ENCODE assay signal across 1 cellular context in genomic region chr1:112619518-112620458, GRCh38.
TF ChIP-seq lines count a peak whose summit lies in the region.

Gene CAPZA1, plus strand, starts transcription at chr1:112619832. Its CDS starts 13 bp downstream, at chr1:112619845.

TF ChIP-seq in HepG2, 621 proteins besides CTCF, POLR2A, EP300 and RAD21 (continued from another document):
- TF ChIP-seq, protein P1, sequence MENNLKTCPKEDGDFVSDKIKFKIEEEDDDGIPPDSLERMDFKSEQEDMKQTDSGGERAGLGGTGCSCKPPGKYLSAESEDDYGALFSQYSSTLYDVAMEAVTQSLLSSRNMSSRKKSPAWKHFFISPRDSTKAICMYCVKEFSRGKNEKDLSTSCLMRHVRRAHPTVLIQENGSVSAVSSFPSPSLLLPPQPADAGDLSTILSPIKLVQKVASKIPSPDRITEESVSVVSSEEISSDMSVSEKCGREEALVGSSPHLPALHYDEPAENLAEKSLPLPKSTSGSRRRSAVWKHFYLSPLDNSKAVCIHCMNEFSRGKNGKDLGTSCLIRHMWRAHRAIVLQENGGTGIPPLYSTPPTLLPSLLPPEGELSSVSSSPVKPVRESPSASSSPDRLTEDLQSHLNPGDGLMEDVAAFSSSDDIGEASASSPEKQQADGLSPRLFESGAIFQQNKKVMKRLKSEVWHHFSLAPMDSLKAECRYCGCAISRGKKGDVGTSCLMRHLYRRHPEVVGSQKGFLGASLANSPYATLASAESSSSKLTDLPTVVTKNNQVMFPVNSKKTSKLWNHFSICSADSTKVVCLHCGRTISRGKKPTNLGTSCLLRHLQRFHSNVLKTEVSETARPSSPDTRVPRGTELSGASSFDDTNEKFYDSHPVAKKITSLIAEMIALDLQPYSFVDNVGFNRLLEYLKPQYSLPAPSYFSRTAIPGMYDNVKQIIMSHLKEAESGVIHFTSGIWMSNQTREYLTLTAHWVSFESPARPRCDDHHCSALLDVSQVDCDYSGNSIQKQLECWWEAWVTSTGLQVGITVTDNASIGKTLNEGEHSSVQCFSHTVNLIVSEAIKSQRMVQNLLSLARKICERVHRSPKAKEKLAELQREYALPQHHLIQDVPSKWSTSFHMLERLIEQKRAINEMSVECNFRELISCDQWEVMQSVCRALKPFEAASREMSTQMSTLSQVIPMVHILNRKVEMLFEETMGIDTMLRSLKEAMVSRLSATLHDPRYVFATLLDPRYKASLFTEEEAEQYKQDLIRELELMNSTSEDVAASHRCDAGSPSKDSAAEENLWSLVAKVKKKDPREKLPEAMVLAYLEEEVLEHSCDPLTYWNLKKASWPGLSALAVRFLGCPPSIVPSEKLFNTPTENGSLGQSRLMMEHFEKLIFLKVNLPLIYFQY (CRISPR knock-in tag; IDR thresholded peaks at IDR 0.05; ENCODE audit: borderline replicate concordance) = peak; percentile 18; the same call in 1 of the 2 replicates
- no peak for TF ChIP-seq ADNP (CRISPR knock-in tag; IDR thresholded peaks at IDR 0.05)
- TF ChIP-seq ZNF256 (CRISPR knock-in tag; conservative IDR thresholded peaks at IDR 0.05) = no peak
- TF ChIP-seq SALL2 (CRISPR knock-in tag; IDR thresholded peaks at IDR 0.05) = 0 out of 2 replicates have a peak, but pooled peaks have one; percentile 8
- TF ChIP-seq PAWR (CRISPR knock-in tag; IDR thresholded peaks at IDR 0.05; ENCODE audit: borderline replicate concordance) = no peak
- TF ChIP-seq, protein P2, sequence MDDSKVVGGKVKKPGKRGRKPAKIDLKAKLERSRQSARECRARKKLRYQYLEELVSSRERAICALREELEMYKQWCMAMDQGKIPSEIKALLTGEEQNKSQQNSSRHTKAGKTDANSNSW (CRISPR knock-in tag; IDR thresholded peaks at IDR 0.05; ENCODE audit: borderline replicate concordance) = 0 out of 2 replicates have a peak, but pooled peaks have one; percentile 29
- TF ChIP-seq ZNF121 (CRISPR knock-in tag; IDR thresholded peaks at IDR 0.05) = 0 out of 2 replicates have a peak, but pooled peaks have one; percentile 29
- TF ChIP-seq HOMEZ (CRISPR knock-in tag; IDR thresholded peaks at IDR 0.05; ENCODE audit: low read depth) = peak; percentile 68; the same call in 1 of the 2 replicates
- TF ChIP-seq, protein P3, sequence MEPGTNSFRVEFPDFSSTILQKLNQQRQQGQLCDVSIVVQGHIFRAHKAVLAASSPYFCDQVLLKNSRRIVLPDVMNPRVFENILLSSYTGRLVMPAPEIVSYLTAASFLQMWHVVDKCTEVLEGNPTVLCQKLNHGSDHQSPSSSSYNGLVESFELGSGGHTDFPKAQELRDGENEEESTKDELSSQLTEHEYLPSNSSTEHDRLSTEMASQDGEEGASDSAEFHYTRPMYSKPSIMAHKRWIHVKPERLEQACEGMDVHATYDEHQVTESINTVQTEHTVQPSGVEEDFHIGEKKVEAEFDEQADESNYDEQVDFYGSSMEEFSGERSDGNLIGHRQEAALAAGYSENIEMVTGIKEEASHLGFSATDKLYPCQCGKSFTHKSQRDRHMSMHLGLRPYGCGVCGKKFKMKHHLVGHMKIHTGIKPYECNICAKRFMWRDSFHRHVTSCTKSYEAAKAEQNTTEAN (CRISPR knock-in tag; conservative IDR thresholded peaks at IDR 0.05) = no peak
- no peak; the same call in 1 of the 2 replicates for TF ChIP-seq ZNF510 (CRISPR knock-in tag; IDR thresholded peaks at IDR 0.05; ENCODE audit: low read depth)
- no peak for TF ChIP-seq ZNF75D (CRISPR knock-in tag; IDR thresholded peaks at IDR 0.05; ENCODE audit: borderline replicate concordance)
- no peak for TF ChIP-seq SMARCC2 (IDR thresholded peaks at IDR 0.05)
- TF ChIP-seq NONO (IDR thresholded peaks at IDR 0.05) = no peak
- TF ChIP-seq NONO (CRISPR knock-in tag; conservative IDR thresholded peaks at IDR 0.05) = peak; percentile 83
- TF ChIP-seq ARID3A (IDR thresholded peaks at IDR 0.05; ENCODE audit: low read depth, low read length) = no peak
- TF ChIP-seq ZNF34 (CRISPR knock-in tag; IDR thresholded peaks at IDR 0.05; ENCODE audit: borderline replicate concordance) = 0 out of 2 replicates have a peak, but pooled peaks have one; percentile 68
- TF ChIP-seq HNRNPLL (IDR thresholded peaks at IDR 0.05; ENCODE audit: low read depth, low read length, poor library complexity, severe bottlenecking) = peak; percentile 66
- TF ChIP-seq ZNF790 (CRISPR knock-in tag; IDR thresholded peaks at IDR 0.05; ENCODE audit: borderline replicate concordance) = peak; percentile 77; the same call in 1 of the 2 replicates
- no peak for TF ChIP-seq ZFP62 (CRISPR knock-in tag; IDR thresholded peaks at IDR 0.05)
- no peak for TF ChIP-seq FOXP1 (IDR thresholded peaks at IDR 0.05)
- TF ChIP-seq FOXP1 (CRISPR knock-in tag; IDR thresholded peaks at IDR 0.05) = no peak
- TF ChIP-seq ZSCAN25 (CRISPR knock-in tag; IDR thresholded peaks at IDR 0.05) = no peak
- no peak for TF ChIP-seq SNAPC5 (CRISPR knock-in tag; IDR thresholded peaks at IDR 0.05; ENCODE audit: borderline replicate concordance)
- TF ChIP-seq ZC3H4 (CRISPR knock-in tag; IDR thresholded peaks at IDR 0.05; ENCODE audit: borderline replicate concordance) = no peak
- TF ChIP-seq KLF12 (CRISPR knock-in tag; IDR thresholded peaks at IDR 0.05; ENCODE audit: borderline replicate concordance) = 0 out of 2 replicates have a peak, but pooled peaks have one; percentile 14
- TF ChIP-seq, protein P4, sequence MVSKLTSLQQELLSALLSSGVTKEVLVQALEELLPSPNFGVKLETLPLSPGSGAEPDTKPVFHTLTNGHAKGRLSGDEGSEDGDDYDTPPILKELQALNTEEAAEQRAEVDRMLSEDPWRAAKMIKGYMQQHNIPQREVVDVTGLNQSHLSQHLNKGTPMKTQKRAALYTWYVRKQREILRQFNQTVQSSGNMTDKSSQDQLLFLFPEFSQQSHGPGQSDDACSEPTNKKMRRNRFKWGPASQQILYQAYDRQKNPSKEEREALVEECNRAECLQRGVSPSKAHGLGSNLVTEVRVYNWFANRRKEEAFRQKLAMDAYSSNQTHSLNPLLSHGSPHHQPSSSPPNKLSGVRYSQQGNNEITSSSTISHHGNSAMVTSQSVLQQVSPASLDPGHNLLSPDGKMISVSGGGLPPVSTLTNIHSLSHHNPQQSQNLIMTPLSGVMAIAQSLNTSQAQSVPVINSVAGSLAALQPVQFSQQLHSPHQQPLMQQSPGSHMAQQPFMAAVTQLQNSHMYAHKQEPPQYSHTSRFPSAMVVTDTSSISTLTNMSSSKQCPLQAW (CRISPR knock-in tag; IDR thresholded peaks at IDR 0.05) = no peak; the same call in 1 of the 2 replicates
- TF ChIP-seq ZBTB46 (CRISPR knock-in tag; IDR thresholded peaks at IDR 0.05; ENCODE audit: borderline replicate concordance) = no peak
- no peak for TF ChIP-seq ZNF773 (CRISPR knock-in tag; IDR thresholded peaks at IDR 0.05; ENCODE audit: borderline replicate concordance)
- TF ChIP-seq TRIM24 (CRISPR knock-in tag; IDR thresholded peaks at IDR 0.05) = no peak
- no peak for TF ChIP-seq TOPORS (CRISPR knock-in tag; IDR thresholded peaks at IDR 0.05)
- TF ChIP-seq PLSCR1 (CRISPR knock-in tag; IDR thresholded peaks at IDR 0.05; ENCODE audit: borderline replicate concordance) = no peak
- TF ChIP-seq MAFG (CRISPR knock-in tag; IDR thresholded peaks at IDR 0.05) = no peak
- TF ChIP-seq ZNF589 (CRISPR knock-in tag; conservative IDR thresholded peaks at IDR 0.05) = no peak
- TF ChIP-seq ARNT (IDR thresholded peaks at IDR 0.05) = no peak
- TF ChIP-seq MLXIP (CRISPR knock-in tag; IDR thresholded peaks at IDR 0.05; ENCODE audit: borderline replicate concordance) = no peak
- TF ChIP-seq NFE2L2 (IDR thresholded peaks at IDR 0.05; ENCODE audit: low read length) = no peak
- no peak for TF ChIP-seq RFXANK (CRISPR knock-in tag; IDR thresholded peaks at IDR 0.05)
- TF ChIP-seq SKI (IDR thresholded peaks at IDR 0.05; ENCODE audit: partially characterized antibody) = no peak
- TF ChIP-seq MAZ (IDR thresholded peaks at IDR 0.05; ENCODE audit: borderline replicate concordance, low read depth, low read length) = 0 out of 2 replicates have a peak, but pooled peaks have one; percentile 40
- TF ChIP-seq MAZ (CRISPR knock-in tag; IDR thresholded peaks at IDR 0.05; ENCODE audit: low read depth) = no peak
- TF ChIP-seq, protein P5, sequence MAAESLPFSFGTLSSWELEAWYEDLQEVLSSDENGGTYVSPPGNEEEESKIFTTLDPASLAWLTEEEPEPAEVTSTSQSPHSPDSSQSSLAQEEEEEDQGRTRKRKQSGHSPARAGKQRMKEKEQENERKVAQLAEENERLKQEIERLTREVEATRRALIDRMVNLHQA (CRISPR knock-in tag; IDR thresholded peaks at IDR 0.05) = no peak
- TF ChIP-seq ZBTB7B (CRISPR knock-in tag; IDR thresholded peaks at IDR 0.05) = no peak
- TF ChIP-seq ZNF616 (CRISPR knock-in tag; IDR thresholded peaks at IDR 0.05; ENCODE audit: low read depth) = no peak
- peak; percentile 90; the same call in 1 of the 2 replicates for TF ChIP-seq BRD4 (CRISPR knock-in tag; IDR thresholded peaks at IDR 0.05)
- TF ChIP-seq EZH2 (conservative IDR thresholded peaks at IDR 0.05; ENCODE audit: low read depth, low read length) = no peak
TF ChIP-seq in HepG2: peak in this region for 199.
